27 cellular contexts compared by ENCODE assay signal in the genomic region with DNA sequence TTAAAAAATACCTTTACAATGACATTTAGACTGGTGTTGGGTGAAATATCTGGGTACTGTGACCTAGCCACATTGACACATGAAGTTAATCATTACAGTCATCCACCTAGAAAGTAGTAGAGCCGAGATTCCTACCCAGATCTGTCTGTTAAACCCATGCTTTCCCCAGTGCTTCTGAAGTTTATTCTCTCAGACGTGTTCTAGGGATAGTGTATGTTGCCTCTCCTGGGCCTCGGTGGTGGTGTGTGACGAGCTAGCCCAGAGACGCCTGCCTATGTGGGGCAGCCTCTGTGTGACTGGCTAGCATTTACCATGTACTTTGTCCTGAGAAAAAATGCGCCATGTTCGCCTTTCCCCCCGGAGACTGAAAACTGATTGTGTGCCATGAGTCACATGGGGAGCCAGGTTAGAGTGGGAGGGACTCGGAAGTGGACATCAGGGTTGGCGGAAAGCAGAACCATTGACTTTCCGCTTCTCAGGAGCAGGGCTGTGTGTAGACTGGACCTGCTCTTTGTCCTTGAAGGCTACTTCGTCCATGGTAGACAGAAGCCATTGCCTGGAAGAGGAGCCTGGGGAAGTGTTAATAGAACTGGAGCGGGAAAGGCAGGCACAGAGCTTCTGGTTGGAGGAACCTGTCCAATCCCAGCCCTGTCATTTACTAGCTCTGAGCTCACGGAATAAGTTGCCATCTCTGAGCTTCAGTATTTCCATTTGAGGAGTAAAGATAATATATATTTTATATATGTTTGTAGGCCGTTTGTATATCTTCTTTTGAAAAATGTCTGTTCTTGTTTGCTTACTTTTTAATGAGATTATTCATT.
"Had no signal": no experiment of that assay in that cellular context is flagged by ENCODE, and none has a peak within 500 bp of the region (broad histone marks: within the 10 kb centered on the region; RNA-seq: fewer than 3 reads in every experiment).

No MANE protein-coding gene starts in this region.

- H3K9ac ChIP-seq: parathyroid adenoma had no signal

- H3K9me3 ChIP-seq: esophagus squamous epithelium, sigmoid colon, transverse colon, vagina had no signal

- H3K4me3 ChIP-seq: esophagus squamous epithelium, gastroesophageal sphincter, heart left ventricle, left ventricle myocardium inferior, sigmoid colon, transverse colon, vagina had no signal

- DNase-seq: activated B cell treated with CpG ODN at 0.5 μM for 24 hours; activated CD4-positive, alpha-beta T cell treated with anti-CD3 and anti-CD28 coated beads for 36 hours; activated CD4-positive, alpha-beta T cell treated with anti-CD3 and anti-CD28 coated beads, Interleukin-2, amount 50 U/mL, for 48 hours; activated CD8-positive, alpha-beta memory T cell treated with anti-CD3 and anti-CD28 coated beads, Interleukin-2, amount 50 U/mL, for 48 hours; activated naive CD4-positive, alpha-beta T cell treated with Interleukin-2 at 50 U/mL for 16 hours; activated naive CD8-positive, alpha-beta T cell treated with anti-CD3 and anti-CD28 coated beads for 36 hours; activated T-cell treated with anti-CD3 and anti-CD28 coated beads, Interleukin-2, amount 50 U/mL, for 4 hours; central memory CD4-positive, alpha-beta T cell; effector memory CD8-positive, alpha-beta T cell; esophagus squamous epithelium; heart left ventricle; left ventricle myocardium inferior; mammary epithelial cell; midbrain; sigmoid colon; stimulated activated CD4-positive, alpha-beta T cell treated with anti-CD3 and anti-CD28 coated beads, Interleukin-2, amount 100 ng/mL, for 48 hours; stimulated activated CD8-positive, alpha-beta memory T cell treated with anti-CD3 and anti-CD28 coated beads, Interleukin-4, amount 100 ng/mL, for 48 hours; stimulated activated naive B cell treated with anti-CD40 and anti-IgM and Interleukin-4, amounts not matched to agents 10 μg/mL and 1 μg/mL and 100 μg/mL, for 72 hours; T-cell; transverse colon had no signal

- H3K27ac ChIP-seq: esophagus squamous epithelium, gastroesophageal sphincter, heart left ventricle, left ventricle myocardium inferior, parathyroid adenoma, sigmoid colon, transverse colon, vagina had no signal

- H3K27me3 ChIP-seq: esophagus squamous epithelium, gastroesophageal sphincter, heart left ventricle, sigmoid colon, transverse colon, vagina had no signal

- H3K4me1 ChIP-seq: gastroesophageal sphincter, heart left ventricle, left ventricle myocardium inferior, parathyroid adenoma, sigmoid colon, transverse colon, vagina had no signal

- H3K36me3 ChIP-seq: left ventricle myocardium inferior, sigmoid colon, transverse colon, vagina had no signal

- ATAC-seq: activated CD4-positive, alpha-beta T cell treated with anti-CD3 and anti-CD28 coated beads for 36 hours; activated T-cell treated with anti-CD3 and anti-CD28 coated beads, Interleukin-2, amount 50 U/mL, for 4 hours; effector memory CD8-positive, alpha-beta T cell; gastroesophageal sphincter; heart left ventricle; stimulated activated naive B cell treated with anti-CD40 and anti-IgM and Interleukin-4, amounts not matched to agents 10 μg/mL and 1 μg/mL and 100 μg/mL, for 72 hours; T-cell had no signal

- H2AFZ ChIP-seq: parathyroid adenoma had no signal

- FAIRE-seq: astrocyte, endothelial cell of umbilical vein, keratinocyte, TTC549 had no signal
